Comparison of ENCODE assay signal across 1 cellular context in the genomic region with DNA sequence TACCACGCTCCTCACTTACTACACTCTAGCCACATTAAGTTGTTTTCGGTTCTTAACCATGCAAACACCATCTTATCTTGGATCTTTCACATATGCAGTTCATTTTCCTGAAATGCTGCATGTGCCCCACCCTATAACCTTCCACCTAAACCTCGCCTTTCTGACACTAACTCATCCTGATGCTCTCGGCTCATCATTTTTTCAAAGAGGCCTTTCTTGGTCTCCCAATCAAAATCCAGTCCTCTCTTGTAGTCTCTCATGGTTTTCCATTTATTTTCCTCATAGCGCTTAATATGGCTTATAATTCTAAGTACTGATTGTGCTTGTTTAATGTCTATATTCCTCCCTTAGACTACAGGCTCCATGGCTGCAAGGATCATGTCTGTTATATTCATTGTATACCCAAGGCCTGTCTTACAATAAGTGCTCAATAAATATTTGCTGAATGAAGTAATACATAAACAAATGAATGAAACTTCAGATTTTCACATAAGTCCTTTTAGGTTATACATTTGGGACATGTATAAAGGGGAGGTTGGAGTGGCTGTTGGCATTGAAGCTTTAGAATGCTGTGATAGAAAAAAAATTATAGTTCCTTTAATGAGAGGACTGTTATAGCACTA.
A peak's percentile ranks its signal among the peaks of the same experiment; 100 is the strongest.
TF ChIP-seq lines count a peak whose summit lies in the region.

No MANE protein-coding gene starts in this region.

TF ChIP-seq in K562, 482 proteins besides CTCF, POLR2A, EP300 and RAD21 (continued from another document and continues in another):
- TF ChIP-seq MYNN (IDR thresholded peaks at IDR 0.05) (no peak), MYNN (CRISPR knock-in tag; IDR thresholded peaks at IDR 0.05) (no peak), POLR2H (tag; IDR thresholded peaks at IDR 0.05; ENCODE audit: low read depth) (no peak), KLF1 (tag; IDR thresholded peaks at IDR 0.05) (0 out of 2 replicates have a peak, but pooled peaks have one; percentile 30), PHF20 (IDR thresholded peaks at IDR 0.05; ENCODE audit: partially characterized antibody) (no peak), ZNF184 (CRISPR knock-in tag; IDR thresholded peaks at IDR 0.05) (no peak), CTBP1 (IDR thresholded peaks at IDR 0.05; ENCODE audit: borderline replicate concordance) (peak; percentile 72), FIP1L1 (IDR thresholded peaks at IDR 0.05; ENCODE audit: low read depth, low read length, poor library complexity, severe bottlenecking) (no peak), FOXK2 (conservative IDR thresholded peaks at IDR 0.05 in 1 of 2, IDR thresholded peaks at IDR 0.05 in 1 of 2; ENCODE audit: low read depth in 2 of 2) (no peak), TCF7L2 (IDR thresholded peaks at IDR 0.05; ENCODE audit: low read depth, low read length) (no peak), ZNF584 (CRISPR knock-in tag; IDR thresholded peaks at IDR 0.05; ENCODE audit: low read depth) (no peak), MEF2A (IDR thresholded peaks at IDR 0.05; ENCODE audit: control insufficient read depth, low read depth, low read length) (no peak), CBX3 (IDR thresholded peaks at IDR 0.05; ENCODE audit: borderline replicate concordance in 1 of 2, low read length in 2 of 2) (no peak), NRF1 (conservative IDR thresholded peaks at IDR 0.05 in 1 of 2, IDR thresholded peaks at IDR 0.05 in 1 of 2) (no peak), NR1H2 (CRISPR knock-in tag; IDR thresholded peaks at IDR 0.05) (no peak), HDAC1 (IDR thresholded peaks at IDR 0.05) (peak in 1 of 2 experiments; percentile 48; a peak in 2 of 4 replicates), HDGF (IDR thresholded peaks at IDR 0.05) (peak; percentile 27; the same call in 1 of the 2 replicates), MCM3 (IDR thresholded peaks at IDR 0.05) (no peak), PTRF (tag; IDR thresholded peaks at IDR 0.05) (no peak), MCM5 (IDR thresholded peaks at IDR 0.05; ENCODE audit: low read depth) (no peak), ZNF695 (CRISPR knock-in tag; IDR thresholded peaks at IDR 0.05) (no peak), GABPB2 (CRISPR knock-in tag; conservative IDR thresholded peaks at IDR 0.05) (no peak), CREBBP (IDR thresholded peaks at IDR 0.05; ENCODE audit: low read depth, low read length) (no peak), PHF8 (IDR thresholded peaks at IDR 0.05; ENCODE audit: borderline replicate concordance, low read length) (no peak), CBX2 (IDR thresholded peaks at IDR 0.05; ENCODE audit: insufficient read depth, low read length, poor library complexity, severe bottlenecking) (no peak), HDAC8 (tag; IDR thresholded peaks at IDR 0.05) (0 out of 2 replicates have a peak, but pooled peaks have one; percentile 10), CHD4 (IDR thresholded peaks at IDR 0.05; ENCODE audit: insufficient read depth, insufficient replicate concordance, low read depth, low read length, poor library complexity, severe bottlenecking) (no peak), MECOM (CRISPR knock-in tag; IDR thresholded peaks at IDR 0.05) (peak; percentile 60), ZNF444 (CRISPR knock-in tag; IDR thresholded peaks at IDR 0.05) (no peak), SOX6 (IDR thresholded peaks at IDR 0.05) (0 out of 2 replicates have a peak, but pooled peaks have one; percentile 8), CREM (IDR thresholded peaks at IDR 0.05; ENCODE audit: low read depth) (no peak; the same call in 1 of the 2 replicates), MIER1 (IDR thresholded peaks at IDR 0.05; ENCODE audit: low read depth) (no peak)
- TF ChIP-seq, protein P1, sequence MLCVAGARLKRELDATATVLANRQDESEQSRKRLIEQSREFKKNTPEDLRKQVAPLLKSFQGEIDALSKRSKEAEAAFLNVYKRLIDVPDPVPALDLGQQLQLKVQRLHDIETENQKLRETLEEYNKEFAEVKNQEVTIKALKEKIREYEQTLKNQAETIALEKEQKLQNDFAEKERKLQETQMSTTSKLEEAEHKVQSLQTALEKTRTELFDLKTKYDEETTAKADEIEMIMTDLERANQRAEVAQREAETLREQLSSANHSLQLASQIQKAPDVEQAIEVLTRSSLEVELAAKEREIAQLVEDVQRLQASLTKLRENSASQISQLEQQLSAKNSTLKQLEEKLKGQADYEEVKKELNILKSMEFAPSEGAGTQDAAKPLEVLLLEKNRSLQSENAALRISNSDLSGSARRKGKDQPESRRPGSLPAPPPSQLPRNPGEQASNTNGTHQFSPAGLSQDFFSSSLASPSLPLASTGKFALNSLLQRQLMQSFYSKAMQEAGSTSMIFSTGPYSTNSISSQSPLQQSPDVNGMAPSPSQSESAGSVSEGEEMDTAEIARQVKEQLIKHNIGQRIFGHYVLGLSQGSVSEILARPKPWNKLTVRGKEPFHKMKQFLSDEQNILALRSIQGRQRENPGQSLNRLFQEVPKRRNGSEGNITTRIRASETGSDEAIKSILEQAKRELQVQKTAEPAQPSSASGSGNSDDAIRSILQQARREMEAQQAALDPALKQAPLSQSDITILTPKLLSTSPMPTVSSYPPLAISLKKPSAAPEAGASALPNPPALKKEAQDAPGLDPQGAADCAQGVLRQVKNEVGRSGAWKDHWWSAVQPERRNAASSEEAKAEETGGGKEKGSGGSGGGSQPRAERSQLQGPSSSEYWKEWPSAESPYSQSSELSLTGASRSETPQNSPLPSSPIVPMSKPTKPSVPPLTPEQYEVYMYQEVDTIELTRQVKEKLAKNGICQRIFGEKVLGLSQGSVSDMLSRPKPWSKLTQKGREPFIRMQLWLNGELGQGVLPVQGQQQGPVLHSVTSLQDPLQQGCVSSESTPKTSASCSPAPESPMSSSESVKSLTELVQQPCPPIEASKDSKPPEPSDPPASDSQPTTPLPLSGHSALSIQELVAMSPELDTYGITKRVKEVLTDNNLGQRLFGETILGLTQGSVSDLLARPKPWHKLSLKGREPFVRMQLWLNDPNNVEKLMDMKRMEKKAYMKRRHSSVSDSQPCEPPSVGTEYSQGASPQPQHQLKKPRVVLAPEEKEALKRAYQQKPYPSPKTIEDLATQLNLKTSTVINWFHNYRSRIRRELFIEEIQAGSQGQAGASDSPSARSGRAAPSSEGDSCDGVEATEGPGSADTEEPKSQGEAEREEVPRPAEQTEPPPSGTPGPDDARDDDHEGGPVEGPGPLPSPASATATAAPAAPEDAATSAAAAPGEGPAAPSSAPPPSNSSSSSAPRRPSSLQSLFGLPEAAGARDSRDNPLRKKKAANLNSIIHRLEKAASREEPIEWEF (CRISPR knock-in tag; IDR thresholded peaks at IDR 0.05), result no peak
- TF ChIP-seq, protein P2, sequence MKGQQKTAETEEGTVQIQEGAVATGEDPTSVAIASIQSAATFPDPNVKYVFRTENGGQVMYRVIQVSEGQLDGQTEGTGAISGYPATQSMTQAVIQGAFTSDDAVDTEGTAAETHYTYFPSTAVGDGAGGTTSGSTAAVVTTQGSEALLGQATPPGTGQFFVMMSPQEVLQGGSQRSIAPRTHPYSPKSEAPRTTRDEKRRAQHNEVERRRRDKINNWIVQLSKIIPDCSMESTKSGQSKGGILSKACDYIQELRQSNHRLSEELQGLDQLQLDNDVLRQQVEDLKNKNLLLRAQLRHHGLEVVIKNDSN (CRISPR knock-in tag; IDR thresholded peaks at IDR 0.05), result no peak
- TF ChIP-seq, protein P3, sequence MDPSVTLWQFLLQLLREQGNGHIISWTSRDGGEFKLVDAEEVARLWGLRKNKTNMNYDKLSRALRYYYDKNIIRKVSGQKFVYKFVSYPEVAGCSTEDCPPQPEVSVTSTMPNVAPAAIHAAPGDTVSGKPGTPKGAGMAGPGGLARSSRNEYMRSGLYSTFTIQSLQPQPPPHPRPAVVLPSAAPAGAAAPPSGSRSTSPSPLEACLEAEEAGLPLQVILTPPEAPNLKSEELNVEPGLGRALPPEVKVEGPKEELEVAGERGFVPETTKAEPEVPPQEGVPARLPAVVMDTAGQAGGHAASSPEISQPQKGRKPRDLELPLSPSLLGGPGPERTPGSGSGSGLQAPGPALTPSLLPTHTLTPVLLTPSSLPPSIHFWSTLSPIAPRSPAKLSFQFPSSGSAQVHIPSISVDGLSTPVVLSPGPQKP (CRISPR knock-in tag; IDR thresholded peaks at IDR 0.05), result no peak
- TF ChIP-seq, protein P4, sequence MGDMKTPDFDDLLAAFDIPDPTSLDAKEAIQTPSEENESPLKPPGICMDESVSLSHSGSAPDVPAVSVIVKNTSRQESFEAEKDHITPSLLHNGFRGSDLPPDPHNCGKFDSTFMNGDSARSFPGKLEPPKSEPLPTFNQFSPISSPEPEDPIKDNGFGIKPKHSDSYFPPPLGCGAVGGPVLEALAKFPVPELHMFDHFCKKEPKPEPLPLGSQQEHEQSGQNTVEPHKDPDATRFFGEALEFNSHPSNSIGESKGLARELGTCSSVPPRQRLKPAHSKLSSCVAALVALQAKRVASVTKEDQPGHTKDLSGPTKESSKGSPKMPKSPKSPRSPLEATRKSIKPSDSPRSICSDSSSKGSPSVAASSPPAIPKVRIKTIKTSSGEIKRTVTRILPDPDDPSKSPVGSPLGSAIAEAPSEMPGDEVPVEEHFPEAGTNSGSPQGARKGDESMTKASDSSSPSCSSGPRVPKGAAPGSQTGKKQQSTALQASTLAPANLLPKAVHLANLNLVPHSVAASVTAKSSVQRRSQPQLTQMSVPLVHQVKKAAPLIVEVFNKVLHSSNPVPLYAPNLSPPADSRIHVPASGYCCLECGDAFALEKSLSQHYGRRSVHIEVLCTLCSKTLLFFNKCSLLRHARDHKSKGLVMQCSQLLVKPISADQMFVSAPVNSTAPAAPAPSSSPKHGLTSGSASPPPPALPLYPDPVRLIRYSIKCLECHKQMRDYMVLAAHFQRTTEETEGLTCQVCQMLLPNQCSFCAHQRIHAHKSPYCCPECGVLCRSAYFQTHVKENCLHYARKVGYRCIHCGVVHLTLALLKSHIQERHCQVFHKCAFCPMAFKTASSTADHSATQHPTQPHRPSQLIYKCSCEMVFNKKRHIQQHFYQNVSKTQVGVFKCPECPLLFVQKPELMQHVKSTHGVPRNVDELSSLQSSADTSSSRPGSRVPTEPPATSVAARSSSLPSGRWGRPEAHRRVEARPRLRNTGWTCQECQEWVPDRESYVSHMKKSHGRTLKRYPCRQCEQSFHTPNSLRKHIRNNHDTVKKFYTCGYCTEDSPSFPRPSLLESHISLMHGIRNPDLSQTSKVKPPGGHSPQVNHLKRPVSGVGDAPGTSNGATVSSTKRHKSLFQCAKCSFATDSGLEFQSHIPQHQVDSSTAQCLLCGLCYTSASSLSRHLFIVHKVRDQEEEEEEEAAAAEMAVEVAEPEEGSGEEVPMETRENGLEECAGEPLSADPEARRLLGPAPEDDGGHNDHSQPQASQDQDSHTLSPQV (IDR thresholded peaks at IDR 0.05), result peak; percentile 26
- TF ChIP-seq, protein P5, sequence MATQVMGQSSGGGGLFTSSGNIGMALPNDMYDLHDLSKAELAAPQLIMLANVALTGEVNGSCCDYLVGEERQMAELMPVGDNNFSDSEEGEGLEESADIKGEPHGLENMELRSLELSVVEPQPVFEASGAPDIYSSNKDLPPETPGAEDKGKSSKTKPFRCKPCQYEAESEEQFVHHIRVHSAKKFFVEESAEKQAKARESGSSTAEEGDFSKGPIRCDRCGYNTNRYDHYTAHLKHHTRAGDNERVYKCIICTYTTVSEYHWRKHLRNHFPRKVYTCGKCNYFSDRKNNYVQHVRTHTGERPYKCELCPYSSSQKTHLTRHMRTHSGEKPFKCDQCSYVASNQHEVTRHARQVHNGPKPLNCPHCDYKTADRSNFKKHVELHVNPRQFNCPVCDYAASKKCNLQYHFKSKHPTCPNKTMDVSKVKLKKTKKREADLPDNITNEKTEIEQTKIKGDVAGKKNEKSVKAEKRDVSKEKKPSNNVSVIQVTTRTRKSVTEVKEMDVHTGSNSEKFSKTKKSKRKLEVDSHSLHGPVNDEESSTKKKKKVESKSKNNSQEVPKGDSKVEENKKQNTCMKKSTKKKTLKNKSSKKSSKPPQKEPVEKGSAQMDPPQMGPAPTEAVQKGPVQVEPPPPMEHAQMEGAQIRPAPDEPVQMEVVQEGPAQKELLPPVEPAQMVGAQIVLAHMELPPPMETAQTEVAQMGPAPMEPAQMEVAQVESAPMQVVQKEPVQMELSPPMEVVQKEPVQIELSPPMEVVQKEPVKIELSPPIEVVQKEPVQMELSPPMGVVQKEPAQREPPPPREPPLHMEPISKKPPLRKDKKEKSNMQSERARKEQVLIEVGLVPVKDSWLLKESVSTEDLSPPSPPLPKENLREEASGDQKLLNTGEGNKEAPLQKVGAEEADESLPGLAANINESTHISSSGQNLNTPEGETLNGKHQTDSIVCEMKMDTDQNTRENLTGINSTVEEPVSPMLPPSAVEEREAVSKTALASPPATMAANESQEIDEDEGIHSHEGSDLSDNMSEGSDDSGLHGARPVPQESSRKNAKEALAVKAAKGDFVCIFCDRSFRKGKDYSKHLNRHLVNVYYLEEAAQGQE (CRISPR knock-in tag; IDR thresholded peaks at IDR 0.05; ENCODE audit: low read depth), result no peak
- TF ChIP-seq, protein P6, sequence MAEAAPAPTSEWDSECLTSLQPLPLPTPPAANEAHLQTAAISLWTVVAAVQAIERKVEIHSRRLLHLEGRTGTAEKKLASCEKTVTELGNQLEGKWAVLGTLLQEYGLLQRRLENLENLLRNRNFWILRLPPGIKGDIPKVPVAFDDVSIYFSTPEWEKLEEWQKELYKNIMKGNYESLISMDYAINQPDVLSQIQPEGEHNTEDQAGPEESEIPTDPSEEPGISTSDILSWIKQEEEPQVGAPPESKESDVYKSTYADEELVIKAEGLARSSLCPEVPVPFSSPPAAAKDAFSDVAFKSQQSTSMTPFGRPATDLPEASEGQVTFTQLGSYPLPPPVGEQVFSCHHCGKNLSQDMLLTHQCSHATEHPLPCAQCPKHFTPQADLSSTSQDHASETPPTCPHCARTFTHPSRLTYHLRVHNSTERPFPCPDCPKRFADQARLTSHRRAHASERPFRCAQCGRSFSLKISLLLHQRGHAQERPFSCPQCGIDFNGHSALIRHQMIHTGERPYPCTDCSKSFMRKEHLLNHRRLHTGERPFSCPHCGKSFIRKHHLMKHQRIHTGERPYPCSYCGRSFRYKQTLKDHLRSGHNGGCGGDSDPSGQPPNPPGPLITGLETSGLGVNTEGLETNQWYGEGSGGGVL (CRISPR knock-in tag; IDR thresholded peaks at IDR 0.05), result no peak
- TF ChIP-seq, protein P7, sequence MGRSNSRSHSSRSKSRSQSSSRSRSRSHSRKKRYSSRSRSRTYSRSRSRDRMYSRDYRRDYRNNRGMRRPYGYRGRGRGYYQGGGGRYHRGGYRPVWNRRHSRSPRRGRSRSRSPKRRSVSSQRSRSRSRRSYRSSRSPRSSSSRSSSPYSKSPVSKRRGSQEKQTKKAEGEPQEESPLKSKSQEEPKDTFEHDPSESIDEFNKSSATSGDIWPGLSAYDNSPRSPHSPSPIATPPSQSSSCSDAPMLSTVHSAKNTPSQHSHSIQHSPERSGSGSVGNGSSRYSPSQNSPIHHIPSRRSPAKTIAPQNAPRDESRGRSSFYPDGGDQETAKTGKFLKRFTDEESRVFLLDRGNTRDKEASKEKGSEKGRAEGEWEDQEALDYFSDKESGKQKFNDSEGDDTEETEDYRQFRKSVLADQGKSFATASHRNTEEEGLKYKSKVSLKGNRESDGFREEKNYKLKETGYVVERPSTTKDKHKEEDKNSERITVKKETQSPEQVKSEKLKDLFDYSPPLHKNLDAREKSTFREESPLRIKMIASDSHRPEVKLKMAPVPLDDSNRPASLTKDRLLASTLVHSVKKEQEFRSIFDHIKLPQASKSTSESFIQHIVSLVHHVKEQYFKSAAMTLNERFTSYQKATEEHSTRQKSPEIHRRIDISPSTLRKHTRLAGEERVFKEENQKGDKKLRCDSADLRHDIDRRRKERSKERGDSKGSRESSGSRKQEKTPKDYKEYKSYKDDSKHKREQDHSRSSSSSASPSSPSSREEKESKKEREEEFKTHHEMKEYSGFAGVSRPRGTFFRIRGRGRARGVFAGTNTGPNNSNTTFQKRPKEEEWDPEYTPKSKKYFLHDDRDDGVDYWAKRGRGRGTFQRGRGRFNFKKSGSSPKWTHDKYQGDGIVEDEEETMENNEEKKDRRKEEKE (IDR thresholded peaks at IDR 0.05; ENCODE audit: borderline replicate concordance in 1 of 2, control insufficient read depth in 1 of 2, low read depth in 2 of 2, low read length in 1 of 2), result no peak
